ENCODE assay signal across 1 cellular context in the genomic region with DNA sequence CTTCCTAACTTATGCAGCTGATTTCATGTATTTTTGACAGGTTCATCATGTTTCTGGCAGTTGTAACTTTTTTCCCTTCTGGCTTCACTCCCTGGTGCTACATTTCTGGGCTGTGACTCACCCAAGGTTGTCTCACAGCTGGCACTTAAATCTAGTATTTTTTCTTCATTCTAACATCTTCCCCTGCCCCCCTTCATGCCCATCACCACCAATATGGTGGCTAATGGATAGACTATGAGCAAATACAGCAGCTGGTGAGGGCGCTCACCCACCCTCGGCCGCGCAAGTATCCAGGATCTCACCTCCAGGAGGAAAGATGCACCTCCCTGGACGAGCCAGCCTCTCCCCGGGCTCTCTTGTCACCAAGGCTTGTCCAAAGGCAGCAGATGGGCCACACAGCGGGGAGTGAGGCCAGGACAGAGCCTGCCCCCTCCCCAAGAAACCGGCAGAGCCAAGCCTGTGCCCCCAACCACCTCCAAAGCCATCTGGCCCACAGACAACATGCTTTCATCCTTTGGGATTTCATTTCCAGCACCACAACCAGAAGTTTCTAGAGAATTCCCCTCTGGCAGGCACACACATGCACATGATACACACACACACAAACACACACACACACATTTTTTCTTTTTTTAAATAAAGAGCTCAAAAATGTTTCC.
TF ChIP-seq lines count a peak whose summit lies in the region.

No MANE protein-coding gene starts in this region.

TF ChIP-seq in SK-N-SH, 30 proteins besides CTCF, POLR2A, EP300 and RAD21 (continued from another document):
- TF ChIP-seq RCOR1 (IDR thresholded peaks at IDR 0.05; ENCODE audit: low read length) (no peak), POLR2AphosphoS5 (IDR thresholded peaks at IDR 0.05; ENCODE audit: low read depth, low read length) (peak; percentile 41; the same call in 1 of the 2 replicates), EZH2phosphoT487 (IDR thresholded peaks at IDR 0.05; ENCODE audit: borderline replicate concordance, low read depth) (no peak), TEAD4 (IDR thresholded peaks at IDR 0.05; ENCODE audit: borderline replicate concordance, insufficient read depth) (peak; percentile 76), FOXJ3 (CRISPR knock-in tag; IDR thresholded peaks at IDR 0.05) (no peak), NFIC (IDR thresholded peaks at IDR 0.05; ENCODE audit: borderline replicate concordance) (peak; percentile 93)
TF ChIP-seq in SK-N-SH: peak in this region for 10.
